In the genomic region with DNA sequence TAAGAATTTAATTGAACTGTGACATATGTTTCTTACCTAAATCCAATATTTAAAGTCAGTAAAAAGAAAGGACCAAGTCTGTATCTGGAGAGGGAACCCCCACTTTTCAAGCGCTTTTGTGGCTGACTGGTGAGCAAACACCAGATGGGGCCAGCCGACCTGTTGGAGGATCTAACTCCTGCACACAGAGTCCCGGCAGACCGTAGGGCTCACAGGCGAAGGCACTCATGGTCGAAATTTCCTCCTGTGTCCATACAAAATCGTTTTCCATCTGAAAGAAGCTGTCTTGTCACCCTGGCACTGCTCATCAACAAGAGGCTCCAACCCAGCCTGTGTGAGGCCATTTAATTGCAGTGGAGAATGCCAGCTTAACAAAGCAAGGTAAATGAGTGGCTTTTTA, we compare ENCODE assay signal across 10 cellular contexts.
DNase-seq lines count a peak whose midpoint lies in the region; ATAC-seq and TF ChIP-seq lines count a peak whose summit lies in the region.
"Had no signal": no experiment of that assay in that cellular context is flagged by ENCODE, and none has a peak within 500 bp of the region (broad histone marks: within the 10 kb centered on the region; RNA-seq: fewer than 3 reads in every experiment).

No MANE protein-coding gene starts in this region.

- peaks cover 20 to 42% of the 10 kb centered on the region in 2 donors for H3K36me3 Mint-ChIP-seq in CD4-positive, alpha-beta memory T cell
- H3K36me3 Mint-ChIP-seq in activated B cell treated with CpG ODN at 0.5 μM for 24 hours (ENCODE audit: low read depth), result peaks cover 6% of the 10 kb centered on the region

- intact Hi-C loops in CD4-positive, alpha-beta memory T cell (cut with micrococcal nuclease), result loop anchor here (1.0 to 2.0 kb wide), 4 partner anchors 55 to 137 kb away; no protein-coding TSS in a partner anchor
- intact Hi-C loops in activated B cell treated with CpG ODN at 0.5 μM for 24 hours (cut with micrococcal nuclease), result loop anchor here (2.0 kb wide), 1 partner anchor 119 kb away; no protein-coding TSS in a partner anchor
- intact Hi-C loops in spleen (cut with DNase I; ENCODE audit: low total_unique reads), result no loop called here

- peak overlapping the region; percentile 84 for H3K27ac ChIP-seq in CD4-positive, alpha-beta memory T cell (ENCODE audit: low read depth, low read length)
- peak overlapping the region in 4 of 8 donors; percentile 57 to 84 (median 65) for H3K27ac ChIP-seq in spleen

- H3K9me3 Mint-ChIP-seq in CD4-positive, alpha-beta memory T cell, result peaks cover 0 to 3% (median 0%) of the 10 kb centered on the region in 8 donors
- no peaks in the 10 kb centered on the region for H3K9me3 Mint-ChIP-seq in activated B cell treated with CpG ODN at 0.5 μM for 24 hours

- peak overlapping the region; percentile 71 to 88 for H3K4me3 ChIP-seq in CD4-positive, alpha-beta memory T cell (ENCODE audit: low read length in 2 of 2)
- H3K4me3 ChIP-seq in spleen (peak overlapping the region; percentile 12 to 67 (median 28)), HAP-1 (no peak overlapping the region)

- peaks cover 42 to 91% (median 68%) of the 10 kb centered on the region in 4 donors for H3K4me1 Mint-ChIP-seq in CD4-positive, alpha-beta memory T cell
- H3K4me1 Mint-ChIP-seq in activated B cell treated with CpG ODN at 0.5 μM for 24 hours, result peaks cover 38% of the 10 kb centered on the region

- ATAC-seq in activated B cell treated with CpG ODN at 0.5 μM for 24 hours (ENCODE audit: low read depth), result no peak
- no peak for ATAC-seq in SK-N-SH treated with all-trans-retinoic acid at 6 μM for 48 hours

- POLR2A ChIA-PET in CD4-positive, alpha-beta memory T cell (lab: Charles Lee; ENCODE audit: partially characterized antibody), result interaction anchor here (0.7 to 17.6 kb wide), 15 partner anchors 11 to 136 kb away, joined by 3 to 270 read pairs (median 10); a partner anchor contains a TSS
- POLR2A ChIA-PET in activated B cell treated with CpG ODN at 0.5 μM for 24 hours (lab: Charles Lee), result no interaction called here

- H3K36me3 ChIP-seq in CD4-positive, alpha-beta memory T cell (ENCODE audit: insufficient read depth, low read length), result no peaks in the 10 kb centered on the region
- H3K36me3 ChIP-seq in spleen (no peaks in the 10 kb centered on the region), HAP-1 (replicated peaks) (no peaks in the 10 kb centered on the region)

- H3K27me3 Mint-ChIP-seq in CD4-positive, alpha-beta memory T cell, result no peaks in the 10 kb centered on the region
- no peaks in the 10 kb centered on the region for H3K27me3 Mint-ChIP-seq in activated B cell treated with CpG ODN at 0.5 μM for 24 hours

- no peak for TF ChIP-seq POLR2A in spleen (IDR thresholded peaks at IDR 0.05)

- H3K9me3 ChIP-seq in CD4-positive, alpha-beta memory T cell (ENCODE audit: control insufficient read depth in 1 of 2, low read length in 2 of 2), result no peaks in the 10 kb centered on the region
- H3K9me3 ChIP-seq in spleen (no peaks in the 10 kb centered on the region), HAP-1 (no peaks in the 10 kb centered on the region)

- peak overlapping the region; percentile 79 to 97 (median 92) for H3K27ac Mint-ChIP-seq in CD4-positive, alpha-beta memory T cell
- H3K27ac Mint-ChIP-seq in activated B cell treated with CpG ODN at 0.5 μM for 24 hours, result peak overlapping the region; percentile 53

- 70 to 91% (median 70%) methylated on average over 7 of the region's 7 CpGs for WGBS in spleen, 5 donors

- TF ChIP-seq CTCF in activated B cell treated with CpG ODN at 0.5 μM for 24 hours (IDR thresholded peaks at IDR 0.05) (no peak), spleen (IDR thresholded peaks at IDR 0.05 in 8 of 11, conservative IDR thresholded peaks at IDR 0.05 in 3 of 11) (peak in 2 of 11 experiments; percentile 18 to 30)

- peak; percentile 52 to 68 (median 57) for DNase-seq in CD4-positive, alpha-beta memory T cell
- DNase-seq in activated B cell treated with CpG ODN at 0.5 μM for 24 hours (no peak), spleen (no peak), NOMO-1 (lab: John Stamatoyannopoulos, UW; ENCODE audit: unreplicated experiment in 2 of 2) (no peak), HAP-1 (ENCODE audit: low spot score in 2 of 2) (no peak), epidermal melanocyte (ENCODE audit: insufficient read length, low spot score) (no peak)
- peak; percentile 60 for DNase-seq in activated naive CD4-positive, alpha-beta T cell treated with anti-CD3 and anti-CD28 coated beads, Interleukin-2, amount 50 U/mL, for 16 hours
- DNase-seq: GF-D8, MM.1S had no signal

- peak overlapping the region; percentile 91 to 99 (median 96) for H3K4me3 Mint-ChIP-seq in CD4-positive, alpha-beta memory T cell
- H3K4me3 Mint-ChIP-seq in activated B cell treated with CpG ODN at 0.5 μM for 24 hours, result peak overlapping the region; percentile 41

- H3K4me1 ChIP-seq in CD4-positive, alpha-beta memory T cell (ENCODE audit: insufficient read depth, low read length), result peaks cover 88% of the 10 kb centered on the region
- H3K4me1 ChIP-seq in spleen (peaks cover 4 to 82% (median 22%) of the 10 kb centered on the region in 6 donors), HAP-1 (no peaks in the 10 kb centered on the region)

- CTCF ChIA-PET in CD4-positive, alpha-beta memory T cell (lab: Charles Lee; ENCODE audit: partially characterized antibody), result interaction anchor here (0.5 to 7.5 kb wide), 34 partner anchors 8 to 319 kb away, joined by 3 to 224 read pairs (median 5); a partner anchor contains a TSS
- CTCF ChIA-PET in activated B cell treated with CpG ODN at 0.5 μM for 24 hours (lab: Charles Lee), result interaction anchor here (0.5 to 1.0 kb wide), 3 partner anchors 118 to 1731 kb away, joined by 3 to 5 read pairs (median 3); no protein-coding TSS in a partner anchor

- no peaks in the 10 kb centered on the region for H3K27me3 ChIP-seq in CD4-positive, alpha-beta memory T cell (ENCODE audit: insufficient read depth, low read length)
- H3K27me3 ChIP-seq in spleen (replicated peaks in 1 of 7), result no peaks in the 10 kb centered on the region
- peaks cover 6% of the 10 kb centered on the region; the same call in 1 of the 2 replicates for H3K27me3 ChIP-seq in HAP-1 (ENCODE audit: low read depth)

- in situ Hi-C loops in HAP-1 (cut with MboI; ENCODE audit: low sequenced_read_pairs), result no loop called here

TF ChIP-seq in SK-N-SH treated with all-trans-retinoic acid at 6 μM for 48 hours, 23 proteins besides CTCF, POLR2A, EP300 and RAD21 (continues in another document):
- no peak for TF ChIP-seq ZNF70 (CRISPR knock-in tag; IDR thresholded peaks at IDR 0.05)
- TF ChIP-seq TCF4 (CRISPR knock-in tag; IDR thresholded peaks at IDR 0.05; ENCODE audit: borderline replicate concordance), result no peak
- TF ChIP-seq, protein P1, sequence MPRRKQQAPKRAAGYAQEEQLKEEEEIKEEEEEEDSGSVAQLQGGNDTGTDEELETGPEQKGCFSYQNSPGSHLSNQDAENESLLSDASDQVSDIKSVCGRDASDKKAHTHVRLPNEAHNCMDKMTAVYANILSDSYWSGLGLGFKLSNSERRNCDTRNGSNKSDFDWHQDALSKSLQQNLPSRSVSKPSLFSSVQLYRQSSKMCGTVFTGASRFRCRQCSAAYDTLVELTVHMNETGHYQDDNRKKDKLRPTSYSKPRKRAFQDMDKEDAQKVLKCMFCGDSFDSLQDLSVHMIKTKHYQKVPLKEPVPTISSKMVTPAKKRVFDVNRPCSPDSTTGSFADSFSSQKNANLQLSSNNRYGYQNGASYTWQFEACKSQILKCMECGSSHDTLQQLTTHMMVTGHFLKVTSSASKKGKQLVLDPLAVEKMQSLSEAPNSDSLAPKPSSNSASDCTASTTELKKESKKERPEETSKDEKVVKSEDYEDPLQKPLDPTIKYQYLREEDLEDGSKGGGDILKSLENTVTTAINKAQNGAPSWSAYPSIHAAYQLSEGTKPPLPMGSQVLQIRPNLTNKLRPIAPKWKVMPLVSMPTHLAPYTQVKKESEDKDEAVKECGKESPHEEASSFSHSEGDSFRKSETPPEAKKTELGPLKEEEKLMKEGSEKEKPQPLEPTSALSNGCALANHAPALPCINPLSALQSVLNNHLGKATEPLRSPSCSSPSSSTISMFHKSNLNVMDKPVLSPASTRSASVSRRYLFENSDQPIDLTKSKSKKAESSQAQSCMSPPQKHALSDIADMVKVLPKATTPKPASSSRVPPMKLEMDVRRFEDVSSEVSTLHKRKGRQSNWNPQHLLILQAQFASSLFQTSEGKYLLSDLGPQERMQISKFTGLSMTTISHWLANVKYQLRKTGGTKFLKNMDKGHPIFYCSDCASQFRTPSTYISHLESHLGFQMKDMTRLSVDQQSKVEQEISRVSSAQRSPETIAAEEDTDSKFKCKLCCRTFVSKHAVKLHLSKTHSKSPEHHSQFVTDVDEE (CRISPR knock-in tag; IDR thresholded peaks at IDR 0.05), result no peak
- TF ChIP-seq, protein P2, sequence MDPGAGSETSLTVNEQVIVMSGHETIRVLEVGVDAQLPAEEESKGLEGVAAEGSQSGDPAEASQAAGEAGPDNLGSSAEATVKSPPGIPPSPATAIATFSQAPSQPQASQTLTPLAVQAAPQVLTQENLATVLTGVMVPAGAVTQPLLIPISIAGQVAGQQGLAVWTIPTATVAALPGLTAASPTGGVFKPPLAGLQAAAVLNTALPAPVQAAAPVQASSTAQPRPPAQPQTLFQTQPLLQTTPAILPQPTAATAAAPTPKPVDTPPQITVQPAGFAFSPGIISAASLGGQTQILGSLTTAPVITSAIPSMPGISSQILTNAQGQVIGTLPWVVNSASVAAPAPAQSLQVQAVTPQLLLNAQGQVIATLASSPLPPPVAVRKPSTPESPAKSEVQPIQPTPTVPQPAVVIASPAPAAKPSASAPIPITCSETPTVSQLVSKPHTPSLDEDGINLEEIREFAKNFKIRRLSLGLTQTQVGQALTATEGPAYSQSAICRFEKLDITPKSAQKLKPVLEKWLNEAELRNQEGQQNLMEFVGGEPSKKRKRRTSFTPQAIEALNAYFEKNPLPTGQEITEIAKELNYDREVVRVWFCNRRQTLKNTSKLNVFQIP (CRISPR knock-in tag; IDR thresholded peaks at IDR 0.05; ENCODE audit: borderline replicate concordance, low read depth), result no peak
- TF ChIP-seq ZC3H10 (CRISPR knock-in tag; IDR thresholded peaks at IDR 0.05), result no peak
- TF ChIP-seq SNAI2 (CRISPR knock-in tag; IDR thresholded peaks at IDR 0.05), result no peak
- no peak for TF ChIP-seq GLIS3 (CRISPR knock-in tag; IDR thresholded peaks at IDR 0.05)
- TF ChIP-seq, protein P3, sequence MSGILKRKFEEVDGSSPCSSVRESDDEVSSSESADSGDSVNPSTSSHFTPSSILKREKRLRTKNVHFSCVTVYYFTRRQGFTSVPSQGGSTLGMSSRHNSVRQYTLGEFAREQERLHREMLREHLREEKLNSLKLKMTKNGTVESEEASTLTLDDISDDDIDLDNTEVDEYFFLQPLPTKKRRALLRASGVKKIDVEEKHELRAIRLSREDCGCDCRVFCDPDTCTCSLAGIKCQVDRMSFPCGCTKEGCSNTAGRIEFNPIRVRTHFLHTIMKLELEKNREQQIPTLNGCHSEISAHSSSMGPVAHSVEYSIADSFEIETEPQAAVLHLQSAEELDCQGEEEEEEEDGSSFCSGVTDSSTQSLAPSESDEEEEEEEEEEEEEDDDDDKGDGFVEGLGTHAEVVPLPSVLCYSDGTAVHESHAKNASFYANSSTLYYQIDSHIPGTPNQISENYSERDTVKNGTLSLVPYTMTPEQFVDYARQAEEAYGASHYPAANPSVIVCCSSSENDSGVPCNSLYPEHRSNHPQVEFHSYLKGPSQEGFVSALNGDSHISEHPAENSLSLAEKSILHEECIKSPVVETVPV (CRISPR knock-in tag; IDR thresholded peaks at IDR 0.05), result no peak

Comparison
In these comparisons a context has a peak if more than half of its experiments do, and no peak if none do; other contexts are left out.
1. DNase-seq: peak in CD4-positive, alpha-beta memory T cell (5 of 5) and activated naive CD4-positive, alpha-beta T cell treated with anti-CD3 and anti-CD28 coated beads, Interleukin-2, amount 50 U/mL, for 16 hours (single experiment); none in activated B cell treated with CpG ODN at 0.5 μM for 24 hours (single experiment), spleen (single experiment), NOMO-1 (0 of 2), HAP-1 (0 of 2) and epidermal melanocyte (single experiment).